9 cellular contexts compared by ENCODE assay signal in the genomic region with DNA sequence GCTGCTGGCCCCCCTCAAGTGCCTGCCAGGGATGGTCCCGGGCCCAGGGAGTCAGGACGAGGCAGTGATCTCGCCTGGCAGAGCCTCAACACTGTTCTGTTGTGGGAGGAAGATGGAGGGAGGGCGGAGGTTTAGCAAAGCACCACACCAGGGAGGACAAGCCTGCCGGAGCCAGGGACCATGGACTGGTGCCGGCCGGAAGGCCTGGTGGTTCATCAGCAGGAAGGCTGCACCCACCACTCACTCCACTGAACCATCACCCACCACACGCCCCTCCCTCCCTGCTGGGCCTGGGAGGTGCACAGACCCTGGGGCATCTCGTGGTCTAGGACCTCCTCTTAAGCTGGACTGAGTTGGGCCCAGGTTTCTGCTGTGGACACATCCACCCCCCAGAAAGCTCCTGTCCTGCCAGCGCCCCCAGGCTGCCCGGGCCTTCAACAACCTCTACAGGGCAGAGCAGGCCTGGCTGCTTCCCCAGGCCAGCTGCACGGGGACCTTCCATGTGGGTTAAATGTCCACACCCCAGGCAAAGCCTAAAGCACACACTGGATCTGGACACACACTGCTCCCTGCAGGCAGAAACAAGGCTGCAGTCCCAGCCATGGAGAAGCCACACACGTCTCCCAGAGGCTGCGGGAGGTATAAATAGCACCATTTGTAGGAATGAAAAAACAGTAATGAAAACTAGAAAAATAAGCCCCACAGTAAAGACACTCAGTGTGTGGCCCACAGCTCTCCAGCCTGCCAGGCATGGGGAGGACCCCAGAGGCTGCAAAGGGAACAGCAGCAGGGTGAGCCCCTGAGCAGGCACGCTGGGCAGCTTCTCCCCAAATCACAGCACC. TPM values are rescaled to one million over a fixed set of nuclear protein-coding genes. Genes with fewer than 3 reads are reported as not detected.
DNase-seq lines count a peak whose midpoint lies in the region; ATAC-seq and TF ChIP-seq lines count a peak whose summit lies in the region.
"Had no signal": no experiment of that assay in that cellular context is flagged by ENCODE, and none has a peak within 500 bp of the region (broad histone marks: within the 10 kb centered on the region; RNA-seq: fewer than 3 reads in every experiment).

No MANE protein-coding gene starts in this region.

- peaks cover 0 to 3% of the 10 kb centered on the region in 2 donors for H3K4me1 Mint-ChIP-seq in immature natural killer cell

- H3K4me3 ChIP-seq in A673 (ENCODE audit: low read depth, low read length, poor library complexity, severe bottlenecking) = no peak overlapping the region
- H3K4me3 ChIP-seq in Peyer's patch = no peak overlapping the region

- CTCF ChIA-PET in A673 (lab: Charles Lee) = no interaction called here

- peak; percentile 43 for DNase-seq in A673 (ENCODE audit: low spot score)
- DNase-seq in HT-29 (ENCODE audit: low spot score) = peak; percentile 24
- peak; percentile 55 for DNase-seq in astrocyte of the hippocampus (ENCODE audit: low read depth, low spot score)
- peak; percentile 65 for DNase-seq in left kidney (ENCODE audit: low read depth, low spot score)
- DNase-seq in immature natural killer cell = no peak
- no peak for DNase-seq in Peyer's patch
- no peak for DNase-seq in NCI-H146 (lab: John Stamatoyannopoulos, UW)
- DNase-seq: DMS153 had no signal

- POLR2A ChIA-PET in A673 (lab: Charles Lee; ENCODE audit: low non-redundant PET) = no interaction called here

- H3K4me3 Mint-ChIP-seq in immature natural killer cell = no peak overlapping the region

- H3K27me3 ChIP-seq in A673 (replicated peaks; ENCODE audit: insufficient read depth, low read depth, low read length, poor library complexity) = no peaks in the 10 kb centered on the region
- H3K27me3 ChIP-seq in Peyer's patch = no peaks in the 10 kb centered on the region

- BruUV-seq in A673 (replicated peaks; lab: Mats Ljungman, UMichigan) = no TSS peak

- H3K36me3 ChIP-seq in A673 (ENCODE audit: insufficient read depth, low read length, poor library complexity, severe bottlenecking) = peaks cover 6% of the 10 kb centered on the region
- no peaks in the 10 kb centered on the region for H3K36me3 ChIP-seq in Peyer's patch

- no peak for TF ChIP-seq POLR2A in Peyer's patch (IDR thresholded peaks at IDR 0.05)

- no peak overlapping the region for H3K27ac Mint-ChIP-seq in immature natural killer cell

- H3K27ac ChIP-seq in A673 (ENCODE audit: low read depth, low read length, poor library complexity, severe bottlenecking) = peak overlapping the region; percentile 37
- no peak overlapping the region for H3K27ac ChIP-seq in Peyer's patch

- no peaks in the 10 kb centered on the region for H3K9me3 ChIP-seq in A673 (ENCODE audit: low read depth, low read length, poor library complexity, severe bottlenecking)
- H3K9me3 ChIP-seq in Peyer's patch = no peaks in the 10 kb centered on the region

- no peaks in the 10 kb centered on the region for H3K27me3 Mint-ChIP-seq in immature natural killer cell (ENCODE audit: low read depth in 3 of 3)

- intact Hi-C loops in A673 (cut with micrococcal nuclease; ENCODE audit: unreplicated experiment) = no loop called here

- TF ChIP-seq CTCF in A673 (conservative IDR thresholded peaks at IDR 0.05; ENCODE audit: low read depth, low read length) = peak; percentile 44
- TF ChIP-seq CTCF in Peyer's patch (IDR thresholded peaks at IDR 0.05) = peak in 1 of 6 experiments; percentile 12

- H3K9me3 Mint-ChIP-seq in immature natural killer cell = no peaks in the 10 kb centered on the region

- H3K4me1 ChIP-seq in A673 (ENCODE audit: insufficient read depth, low read length, poor library complexity, severe bottlenecking) (no peaks in the 10 kb centered on the region), Peyer's patch (peaks cover 0 to 5% (median 0%) of the 10 kb centered on the region in 4 donors)

- ATAC-seq in HG03159 (IDR thresholded peaks at IDR 0.05; ENCODE audit: unreplicated experiment) = no peak

- H3K36me3 Mint-ChIP-seq in immature natural killer cell = no peaks in the 10 kb centered on the region

RNA-seq across cellular contexts. Expression of a gene that starts 10.4 kb away (rescaled TPM):
- total RNA-seq in A673 (2021) (6.8 and 9.1 TPM in 2 replicates), Peyer's patch (1 to 10 TPM in 1 of 4 donors, not detected in 3; 3.6 TPM)
- 1.4 and 2.4 TPM in 2 replicates for total RNA-seq in HT-29 (2014; rRNA removed; shearing (Covaris generic))
- polyA plus RNA-seq in immature natural killer cell = not detected

RNA-seq across cellular contexts. Expression of a gene that starts 23.9 kb away (rescaled TPM):
- total RNA-seq in A673 (2021) (182 and 193 TPM in 2 replicates), Peyer's patch (100 to 1,000 TPM; 146 to 182 (median 163) TPM)
- 140 and 148 TPM in 2 replicates for total RNA-seq in HT-29 (2014; rRNA removed; shearing (Covaris generic))
- polyA plus RNA-seq in immature natural killer cell = 100 to 1,000 TPM; 159 to 241 (median 160) TPM

RNA-seq across cellular contexts. Expression of a gene that starts 38.9 kb away (rescaled TPM):
- total RNA-seq in A673 (2021) = 83.1 and 92.7 TPM in 2 replicates
- 155 and 162 TPM in 2 replicates for total RNA-seq in HT-29 (2014; rRNA removed; shearing (Covaris generic))
- 10 to 100 TPM in 1 of 3 donors, 1 to 10 TPM in 2; 6.4 to 14.5 (median 7.3) TPM for polyA plus RNA-seq in immature natural killer cell
- total RNA-seq in Peyer's patch = 10 to 100 TPM; 14.9 to 72.6 (median 24.4) TPM

RNA-seq across cellular contexts. Expression of a gene that starts 49.1 kb away (rescaled TPM):
- total RNA-seq in A673 (2021) = 1.7 and 2.5 TPM in 2 replicates
- not detected in 2 replicates for total RNA-seq in HT-29 (2014; rRNA removed; shearing (Covaris generic))
- 1 to 10 TPM in 2 of 3 donors, under 1 TPM in 1; 0.64 to 1.4 (median 1.1) TPM for polyA plus RNA-seq in immature natural killer cell
- 1 to 10 TPM; 4.1 to 6.9 (median 5.7) TPM for total RNA-seq in Peyer's patch

Comparison
In these comparisons a context has a peak if more than half of its experiments do, and no peak if none do; other contexts are left out.
1. DNase-seq: peak in A673 (single experiment), HT-29 (single experiment), astrocyte of the hippocampus (single experiment) and left kidney (single experiment); none in immature natural killer cell (0 of 3), Peyer's patch (0 of 3) and NCI-H146 (single experiment).